ENCODE assay signal across 13 cellular contexts in genomic region chr3:46713898-46714552, GRCh38. TPM values are rescaled to one million over a fixed set of nuclear protein-coding genes. Genes with fewer than 3 reads are reported as not detected.
A peak's percentile ranks its signal among the peaks of the same experiment; 100 is the strongest.
DNase-seq lines count a peak whose midpoint lies in the region; ATAC-seq, FAIRE-seq and TF ChIP-seq lines count a peak whose summit lies in the region.
"Had no signal": no experiment of that assay in that cellular context is flagged by ENCODE, and none has a peak within 500 bp of the region (broad histone marks: within the 10 kb centered on the region; RNA-seq: fewer than 3 reads in every experiment).

No MANE protein-coding gene starts in this region.

- no peak overlapping the region for H3K4me3 Mint-ChIP-seq in endodermal cell

- H3K27me3 ChIP-seq in right lobe of liver (no peaks in the 10 kb centered on the region), HepG2 (ENCODE audit: control insufficient read depth in 1 of 2, insufficient read depth in 2 of 2, low read length in 2 of 2) (peaks cover 1 to 10% of the 10 kb centered on the region in 2 experiments; a peak in 3 of 5 replicates), endodermal cell (ENCODE audit: control insufficient read depth, insufficient read depth, low read length, poor library complexity, severe bottlenecking) (no peaks in the 10 kb centered on the region), aorta (ENCODE audit: control insufficient read depth in 1 of 2, insufficient read depth in 2 of 2, low read length in 1 of 2) (no peaks in the 10 kb centered on the region)

- no peak overlapping the region for H3K9ac ChIP-seq in HepG2 (ENCODE audit: insufficient read depth, low read depth, low read length)
- no peak overlapping the region for H3K9ac ChIP-seq in endodermal cell (ENCODE audit: extremely low read depth, low read length, poor library complexity, severe bottlenecking)

- H3K4me1 ChIP-seq in right lobe of liver (no peaks in the 10 kb centered on the region), HepG2 (ENCODE audit: insufficient read depth, low read length) (peaks cover 11% of the 10 kb centered on the region), endodermal cell (ENCODE audit: control insufficient read depth, insufficient read depth, low read length) (no peaks in the 10 kb centered on the region), aorta (ENCODE audit: control insufficient read depth in 1 of 2, insufficient read depth in 2 of 2, low read length in 2 of 2) (no peaks in the 10 kb centered on the region)

- no TSS peak for BruUV-seq in HepG2 (replicated peaks; lab: Mats Ljungman, UMichigan)

- H3K9me3 ChIP-seq in right lobe of liver, result no peaks in the 10 kb centered on the region
- H3K9me3 ChIP-seq in HepG2 (ENCODE audit: low read length), result no peaks in the 10 kb centered on the region
- no peaks in the 10 kb centered on the region for H3K9me3 ChIP-seq in endodermal cell (ENCODE audit: control insufficient read depth, low read length)
- H3K9me3 ChIP-seq in aorta (ENCODE audit: control insufficient read depth, low read length), result no peaks in the 10 kb centered on the region

- H2AFZ ChIP-seq in HepG2 (ENCODE audit: low read length), result no peak overlapping the region

- no CpG with 5 or more reads among the region's 22 CpGs for WGBS in right lobe of liver (ENCODE audit: insufficient coverage, low coverage, low lambda C conversion rate, missing lambda C conversion rate)
- whole genome bisulfite sequencing in HepG2 (ENCODE audit: low lambda C conversion rate), result 60% methylated on average over 5 of the region's 22 CpGs
- WGBS in endodermal cell (ENCODE audit: insufficient coverage in 1 of 2, insufficient read length in 1 of 2), 2 experiments, result 90 to 92% methylated on average over 9 to 22 of the region's 22 CpGs
- WGBS in aorta, 2 donors, result 86 to 88% methylated on average over 22 of the region's 22 CpGs

- no peaks in the 10 kb centered on the region for H3K9me3 Mint-ChIP-seq in endodermal cell

- H3K27ac ChIP-seq in right lobe of liver (no peak overlapping the region), HepG2 (ENCODE audit: extremely low read length, insufficient read depth, low read length) (no peak overlapping the region), endodermal cell (ENCODE audit: low read depth, low read length) (no peak overlapping the region), aorta (ENCODE audit: low read depth in 1 of 2, low read length in 2 of 2) (no peak overlapping the region)

- FAIRE-seq in HepG2 (lab: Jason Lieb, UNC), result no peak

- CTCF ChIA-PET in HepG2 (lab: Yijun Ruan, JAX; ENCODE audit: low intra/inter-chr PET ratio, low total read pairs), result no interaction called here

- no peak for TF ChIP-seq POLR2A in right lobe of liver (IDR thresholded peaks at IDR 0.05)
- no peak for TF ChIP-seq POLR2A in HepG2 (IDR thresholded peaks at IDR 0.05; ENCODE audit: insufficient read depth in 1 of 2, low read depth in 2 of 2, low read length in 2 of 2)

- POLR2A ChIA-PET in HepG2 (lab: Yijun Ruan, JAX), result no interaction called here

- no peaks in the 10 kb centered on the region for H3K79me2 ChIP-seq in HepG2 (ENCODE audit: insufficient read depth, low read length)

- no peak overlapping the region for H3K4me2 ChIP-seq in HepG2 (ENCODE audit: low read depth, low read length)

- no peak for TF ChIP-seq CTCF in right lobe of liver (IDR thresholded peaks at IDR 0.05)
- no peak for TF ChIP-seq CTCF in HepG2 (CRISPR knock-in tag; IDR thresholded peaks at IDR 0.05)
- no peak for TF ChIP-seq CTCF in endodermal cell (conservative IDR thresholded peaks at IDR 0.05)

- intact Hi-C loops in right lobe of liver (cut with DNase I), result loop anchor here in 1 of 2 donors (5.0 kb wide), 1 partner anchor 188 kb away; no protein-coding TSS in a partner anchor
- intact Hi-C loops in HepG2 (cut with micrococcal nuclease; ENCODE audit: unreplicated experiment), result no loop called here
- intact Hi-C loops in aorta (cut with DNase I), result no loop called here

- H3K27ac Mint-ChIP-seq in endodermal cell, result no peak overlapping the region

- DNase-seq in right lobe of liver (peak in 2 of 3 donors; percentile 35 to 40), HepG2 (ENCODE audit: low spot score) (no peak), endodermal cell (peak; percentile 28), aorta (peak; percentile 41 to 71), NCI-H1105 (lab: John Stamatoyannopoulos, UW) (no peak), epidermal melanocyte (ENCODE audit: insufficient read length, low spot score) (no peak), OCI-M1 (lab: John Stamatoyannopoulos, UW) (no peak)
- DNase-seq: anterior cingulate cortex, erythroblast, NCI-H2227 treated with DMSO at 0.1 percent for 48 hours had no signal

- no peak for TF ChIP-seq RAD21 in HepG2 (CRISPR knock-in tag; IDR thresholded peaks at IDR 0.05)

- no peak overlapping the region for H3K4me3 ChIP-seq in right lobe of liver
- no peak overlapping the region for H3K4me3 ChIP-seq in HepG2 (replicated peaks in 1 of 3; ENCODE audit: insufficient read depth in 1 of 3, low read depth in 2 of 3, low read length in 3 of 3)
- no peak overlapping the region for H3K4me3 ChIP-seq in endodermal cell (ENCODE audit: low read length)
- no peak overlapping the region for H3K4me3 ChIP-seq in aorta (ENCODE audit: low read length in 2 of 2)

- H4K20me1 ChIP-seq in HepG2 (ENCODE audit: insufficient read depth, low read length), result no peaks in the 10 kb centered on the region

- in situ Hi-C loops in HepG2 (cut with HindIII; ENCODE audit: extremely low pct_ligation_motif_present, low pct_unique_long_range_greater_than_20kb), result loop anchor here (5.0 kb wide), 1 partner anchor 193 kb away; no protein-coding TSS in a partner anchor

- H3K36me3 ChIP-seq in right lobe of liver, result no peaks in the 10 kb centered on the region
- no peaks in the 10 kb centered on the region for H3K36me3 ChIP-seq in HepG2 (replicated peaks in 1 of 2; ENCODE audit: control insufficient read depth in 1 of 2, insufficient read depth in 2 of 2, low read length in 2 of 2)
- no peaks in the 10 kb centered on the region for H3K36me3 ChIP-seq in endodermal cell (ENCODE audit: control insufficient read depth, insufficient read depth, low read length)
- H3K36me3 ChIP-seq in aorta (ENCODE audit: control insufficient read depth in 1 of 2, insufficient read depth in 2 of 2, low read length in 1 of 2), result no peaks in the 10 kb centered on the region

- TF ChIP-seq EP300 in HepG2 (IDR thresholded peaks at IDR 0.05; ENCODE audit: low read depth in 2 of 2, low read length in 2 of 2) (no peak), HepG2 (CRISPR knock-in tag; IDR thresholded peaks at IDR 0.05; ENCODE audit: borderline replicate concordance) (no peak)

- ATAC-seq in right lobe of liver, result no peak
- ATAC-seq in HepG2, result no peak; the same call in 2 of the 3 replicates
- ATAC-seq in HG02798 (IDR thresholded peaks at IDR 0.05; ENCODE audit: poor library complexity, unreplicated experiment), result peak; percentile 72
- no peak for ATAC-seq in aorta (ENCODE audit: low FRiP score)

- peaks cover 4% of the 10 kb centered on the region for H3K27me3 Mint-ChIP-seq in endodermal cell (ENCODE audit: insufficient read depth)

- H3K4me1 Mint-ChIP-seq in endodermal cell, result no peaks in the 10 kb centered on the region

- no peaks in the 10 kb centered on the region for H3K36me3 Mint-ChIP-seq in endodermal cell (ENCODE audit: low read depth)

RNA-seq across cellular contexts. Expression of gene PRSS50, which starts 3.6 kb away (rescaled TPM):
- under 1 TPM in 4 of 6 experiments, not detected in 2; 0.07 to 0.42 (median 0.13) TPM for total RNA-seq in right lobe of liver
- not detected in 2 replicates for total RNA-seq in HepG2 (2016; rRNA removed; fragmentation: Illumina TruSeq; extraction: Trizol)
- not detected in 2 replicates for total RNA-seq in HepG2 (2016; cell fraction: cytosol; rRNA removed; fragmentation: Illumina TruSeq; extraction: Trizol; ENCODE audit: low read depth)
- total RNA-seq in HepG2 (2016; cell fraction: insoluble cytoplasmic fraction; rRNA removed; fragmentation: Illumina TruSeq; extraction: Trizol), result not detected in 2 replicates
- not detected in 2 replicates for total RNA-seq in HepG2 (2016; cell fraction: membrane; rRNA removed; fragmentation: Illumina TruSeq; extraction: Trizol)
- total RNA-seq in HepG2 (2016; cell fraction: nucleus; rRNA removed; fragmentation: Illumina TruSeq; extraction: Trizol), result not detected in 2 replicates
- polyA plus RNA-seq in HepG2 (2011; rRNA removed), result not detected in 2 replicates
- polyA plus RNA-seq in HepG2 (2011; cell fraction: cytosol; rRNA removed), result not detected in 2 replicates
- polyA plus RNA-seq in HepG2 (2011; cell fraction: nucleus; rRNA removed), result not detected in 2 replicates
- polyA plus RNA-seq in HepG2 (2012), result not detected in 2 replicates
- polyA plus RNA-seq in HepG2 (2016; cell fraction: cytosol; fragmentation: Illumina TruSeq; extraction: Trizol; ENCODE audit: low read depth), result not detected in 2 replicates
- polyA plus RNA-seq in HepG2 (2016; cell fraction: insoluble cytoplasmic fraction; fragmentation: Illumina TruSeq; extraction: Trizol; ENCODE audit: low read depth), result not detected in 2 replicates
- not detected in 2 replicates for polyA plus RNA-seq in HepG2 (2016; cell fraction: membrane; fragmentation: Illumina TruSeq; extraction: Trizol; ENCODE audit: low read depth)
- polyA plus RNA-seq in HepG2 (2016; cell fraction: nucleus; fragmentation: Illumina TruSeq; extraction: Trizol; ENCODE audit: insufficient read depth, low read depth), result not detected in 2 replicates
- polyA minus RNA-seq in HepG2 (2011; rRNA and poly(A)+ RNA removed; ENCODE audit: low replicate concordance), result not detected in 2 replicates
- not detected in 2 replicates for polyA minus RNA-seq in HepG2 (2011; cell fraction: cytosol; rRNA and poly(A)+ RNA removed)
- polyA minus RNA-seq in HepG2 (2011; cell fraction: nucleus; rRNA and poly(A)+ RNA removed), result not detected in 2 replicates
- 1 to 10 TPM; 1.2 to 4.4 TPM for total RNA-seq in endodermal cell
- 0.43 TPM for polyA plus RNA-seq in endodermal cell (2013, experiment 1 of 2)
- polyA plus RNA-seq in endodermal cell (2013, experiment 2 of 2), result 0.62 TPM
- total RNA-seq in aorta, result not detected
- under 1 TPM in 1 of 2 donors, not detected in 1; 0.31 TPM for polyA plus RNA-seq in aorta
- total RNA-seq: HT1080; T-helper 2 cell treated with Interferon-gamma antibody and Interleukin-4, amounts not matched to agents 100 ng/mL and 5 ng/mL, for 36 hours had no signal

RNA-seq across cellular contexts. Expression of gene TMIE, which starts 12.8 kb away (rescaled TPM):
- total RNA-seq in right lobe of liver, result under 1 TPM; 0.21 to 0.79 (median 0.34) TPM
- not detected in 2 replicates for total RNA-seq in HepG2 (2016; rRNA removed; fragmentation: Illumina TruSeq; extraction: Trizol)
- not detected in 2 replicates for total RNA-seq in HepG2 (2016; cell fraction: cytosol; rRNA removed; fragmentation: Illumina TruSeq; extraction: Trizol; ENCODE audit: low read depth)
- total RNA-seq in HepG2 (2016; cell fraction: insoluble cytoplasmic fraction; rRNA removed; fragmentation: Illumina TruSeq; extraction: Trizol), result not detected in 2 replicates
- total RNA-seq in HepG2 (2016; cell fraction: membrane; rRNA removed; fragmentation: Illumina TruSeq; extraction: Trizol), result not detected in 2 replicates
- total RNA-seq in HepG2 (2016; cell fraction: nucleus; rRNA removed; fragmentation: Illumina TruSeq; extraction: Trizol), result not detected in 2 replicates
- polyA plus RNA-seq in HepG2 (2011; rRNA removed), result not detected in 2 replicates
- not detected in 2 replicates for polyA plus RNA-seq in HepG2 (2011; cell fraction: cytosol; rRNA removed)
- polyA plus RNA-seq in HepG2 (2011; cell fraction: nucleus; rRNA removed), result not detected in 2 replicates
- not detected in 2 replicates for polyA plus RNA-seq in HepG2 (2012)
- polyA plus RNA-seq in HepG2 (2016; cell fraction: cytosol; fragmentation: Illumina TruSeq; extraction: Trizol; ENCODE audit: low read depth), result not detected in 2 replicates
- polyA plus RNA-seq in HepG2 (2016; cell fraction: insoluble cytoplasmic fraction; fragmentation: Illumina TruSeq; extraction: Trizol; ENCODE audit: low read depth), result not detected in 2 replicates
- polyA plus RNA-seq in HepG2 (2016; cell fraction: membrane; fragmentation: Illumina TruSeq; extraction: Trizol; ENCODE audit: low read depth), result not detected in 2 replicates
- polyA plus RNA-seq in HepG2 (2016; cell fraction: nucleus; fragmentation: Illumina TruSeq; extraction: Trizol; ENCODE audit: insufficient read depth, low read depth), result not detected in 2 replicates
- polyA minus RNA-seq in HepG2 (2011; rRNA and poly(A)+ RNA removed; ENCODE audit: low replicate concordance), result 0.14 TPM in 1 of 2 replicates, not detected in the other
- not detected in 2 replicates for polyA minus RNA-seq in HepG2 (2011; cell fraction: cytosol; rRNA and poly(A)+ RNA removed)
- polyA minus RNA-seq in HepG2 (2011; cell fraction: nucleus; rRNA and poly(A)+ RNA removed), result not detected in 2 replicates
- 1 to 10 TPM; 1.0 to 1.1 TPM for total RNA-seq in endodermal cell
- polyA plus RNA-seq in endodermal cell (2013, experiment 1 of 2), result 0.21 TPM
- 0.21 TPM for polyA plus RNA-seq in endodermal cell (2013, experiment 2 of 2)
- total RNA-seq in aorta, result under 1 TPM; 0.55 to 0.99 TPM
- polyA plus RNA-seq in aorta, result under 1 TPM; 0.75 to 1.00 TPM
- total RNA-seq: HT1080; T-helper 2 cell treated with Interferon-gamma antibody and Interleukin-4, amounts not matched to agents 100 ng/mL and 5 ng/mL, for 36 hours had no signal

RNA-seq across cellular contexts. Expression of gene ALS2CL, which starts 20.5 kb away (rescaled TPM):
- total RNA-seq in right lobe of liver (10 to 100 TPM; 12.3 to 19.1 (median 15.9) TPM), HepG2 (2016; rRNA removed; fragmentation: Illumina TruSeq; extraction: Trizol) (not detected in 2 replicates), endodermal cell (10 to 100 TPM in 1 of 2 donors, 1 to 10 TPM in 1; 8.9 to 20.8 TPM), aorta (10 to 100 TPM; 21.0 to 28.7 TPM)
- not detected in 2 replicates for total RNA-seq in HepG2 (2016; cell fraction: cytosol; rRNA removed; fragmentation: Illumina TruSeq; extraction: Trizol; ENCODE audit: low read depth)
- total RNA-seq in HepG2 (2016; cell fraction: insoluble cytoplasmic fraction; rRNA removed; fragmentation: Illumina TruSeq; extraction: Trizol), result not detected in 2 replicates
- not detected in 2 replicates for total RNA-seq in HepG2 (2016; cell fraction: membrane; rRNA removed; fragmentation: Illumina TruSeq; extraction: Trizol)
- total RNA-seq in HepG2 (2016; cell fraction: nucleus; rRNA removed; fragmentation: Illumina TruSeq; extraction: Trizol), result not detected in 2 replicates
- polyA plus RNA-seq in HepG2 (2011; rRNA removed) (not detected in 2 replicates), aorta (10 to 100 TPM in 1 of 2 donors, 1 to 10 TPM in 1; 3.8 to 40.7 TPM)
- not detected in 2 replicates for polyA plus RNA-seq in HepG2 (2011; cell fraction: cytosol; rRNA removed)
- polyA plus RNA-seq in HepG2 (2011; cell fraction: nucleus; rRNA removed), result 0.03 TPM in 1 of 2 replicates, not detected in the other
- polyA plus RNA-seq in HepG2 (2012), result not detected in 2 replicates
- polyA plus RNA-seq in HepG2 (2016; cell fraction: cytosol; fragmentation: Illumina TruSeq; extraction: Trizol; ENCODE audit: low read depth), result not detected in 2 replicates
- polyA plus RNA-seq in HepG2 (2016; cell fraction: insoluble cytoplasmic fraction; fragmentation: Illumina TruSeq; extraction: Trizol; ENCODE audit: low read depth), result not detected in 2 replicates
- polyA plus RNA-seq in HepG2 (2016; cell fraction: membrane; fragmentation: Illumina TruSeq; extraction: Trizol; ENCODE audit: low read depth), result not detected in 2 replicates
- polyA plus RNA-seq in HepG2 (2016; cell fraction: nucleus; fragmentation: Illumina TruSeq; extraction: Trizol; ENCODE audit: insufficient read depth, low read depth), result not detected in 2 replicates
- polyA minus RNA-seq in HepG2 (2011; rRNA and poly(A)+ RNA removed; ENCODE audit: low replicate concordance), result 20.4 TPM in 1 of 2 replicates, not detected in the other
- polyA minus RNA-seq in HepG2 (2011; cell fraction: cytosol; rRNA and poly(A)+ RNA removed), result 0.20 TPM in 1 of 2 replicates, not detected in the other
- not detected in 2 replicates for polyA minus RNA-seq in HepG2 (2011; cell fraction: nucleus; rRNA and poly(A)+ RNA removed)
- 2.4 TPM for polyA plus RNA-seq in endodermal cell (2013, experiment 1 of 2)
- 1.6 TPM for polyA plus RNA-seq in endodermal cell (2013, experiment 2 of 2)

Comparison
In these comparisons a context has a peak if more than half of its experiments do, and no peak if none do; other contexts are left out.
1. DNase-seq: peak in right lobe of liver (2 of 3), endodermal cell (single experiment) and aorta (2 of 2); none in HepG2 (single experiment), NCI-H1105 (single experiment), epidermal melanocyte (single experiment) and OCI-M1 (single experiment).
2. RNA of gene ALS2CL, which starts 20.5 kb away (total RNA-seq): 21.0 to 28.7 TPM in aorta, 8.9 to 20.8 TPM in endodermal cell and 12.3 to 19.1 TPM in right lobe of liver; not detected in HepG2; every median in the first group is over 4 times any median in the second.